ENCODE assay signal across 14 cellular contexts in the genomic region with DNA sequence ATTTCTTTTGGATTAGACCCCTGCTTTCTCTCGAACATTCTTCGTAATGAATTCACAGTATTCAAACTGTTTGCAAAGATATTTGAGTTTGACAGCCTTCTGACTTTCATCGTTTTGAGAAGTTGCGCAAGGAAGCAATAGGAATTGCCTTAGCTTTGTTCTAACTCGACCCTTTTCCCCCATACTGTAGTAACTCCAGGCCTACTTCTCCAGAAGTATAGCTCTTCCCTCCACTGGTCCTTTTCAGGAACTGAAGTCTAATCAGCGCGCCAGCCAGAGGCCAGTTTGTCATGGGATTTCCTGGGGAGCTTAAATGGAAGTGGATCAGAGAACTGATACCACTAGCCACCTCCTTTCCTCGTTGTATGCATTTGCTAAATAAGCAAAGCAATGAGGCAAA. TPM values are rescaled to one million over a fixed set of nuclear protein-coding genes. Genes with fewer than 3 reads are reported as not detected.
A peak's percentile ranks its signal among the peaks of the same experiment; 100 is the strongest.
DNase-seq lines count a peak whose midpoint lies in the region; ATAC-seq and TF ChIP-seq lines count a peak whose summit lies in the region.
"Had no signal": no experiment of that assay in that cellular context is flagged by ENCODE, and none has a peak within 500 bp of the region (broad histone marks: within the 10 kb centered on the region; RNA-seq: fewer than 3 reads in every experiment).

No MANE protein-coding gene starts in this region.

- peak overlapping the region; percentile 62 for H3K27ac Mint-ChIP-seq in activated T-cell treated with anti-CD3 and anti-CD28 coated beads, Interleukin-2, amount 50 U/mL, for 24 hours
- H3K27ac Mint-ChIP-seq in WTC11 = peak overlapping the region; percentile 16; the same call in 1 of the 2 replicates

- no peak for TF ChIP-seq EP300 in sigmoid colon (IDR thresholded peaks at IDR 0.05)

- no peaks in the 10 kb centered on the region for H3K27me3 Mint-ChIP-seq in activated T-cell treated with anti-CD3 and anti-CD28 coated beads, Interleukin-2, amount 50 U/mL, for 24 hours
- H3K27me3 Mint-ChIP-seq in WTC11 (ENCODE audit: low read depth) = no peaks in the 10 kb centered on the region

- TF ChIP-seq POLR2A in sigmoid colon (IDR thresholded peaks at IDR 0.05) = no peak

- POLR2A ChIA-PET in WTC11 (lab: Charles Lee) = no interaction called here

- H3K4me3 ChIP-seq in left ventricle myocardium inferior (no peak overlapping the region), sigmoid colon (no peak overlapping the region)
- H3K4me3 ChIP-seq: adrenal gland, SJSA1 had no signal

- intact Hi-C loops in left ventricle myocardium inferior (cut with micrococcal nuclease) (no loop called here), sigmoid colon (cut with DNase I) (loop anchor here (5.0 kb wide), 1 partner anchor 49 kb away; a partner anchor contains a TSS)

- H3K4me1 ChIP-seq in left ventricle myocardium inferior = peaks cover 11% of the 10 kb centered on the region
- H3K4me1 ChIP-seq in sigmoid colon = peaks cover 0 to 35% (median 23%) of the 10 kb centered on the region in 4 donors
- H3K4me1 ChIP-seq: adrenal gland, SJSA1 had no signal

- TF ChIP-seq CTCF in WTC11 (IDR thresholded peaks at IDR 0.05) (no peak), left ventricle myocardium inferior (IDR thresholded peaks at IDR 0.05; ENCODE audit: borderline replicate concordance) (no peak), sigmoid colon (IDR thresholded peaks at IDR 0.05) (no peak)

- H3K27me3 ChIP-seq in left ventricle myocardium inferior (ENCODE audit: low read depth) = no peaks in the 10 kb centered on the region
- H3K27me3 ChIP-seq in sigmoid colon = no peaks in the 10 kb centered on the region
- H3K27me3 ChIP-seq: adrenal gland, neutrophil, SJSA1 had no signal

- peaks cover under 1% of the 10 kb centered on the region for H3K9me3 Mint-ChIP-seq in activated T-cell treated with anti-CD3 and anti-CD28 coated beads, Interleukin-2, amount 50 U/mL, for 24 hours
- H3K9me3 Mint-ChIP-seq in WTC11 = peaks cover 6% of the 10 kb centered on the region; the same call in 1 of the 2 replicates

- H3K9me3 ChIP-seq in left ventricle myocardium inferior (replicated peaks) = peaks cover 4% of the 10 kb centered on the region
- H3K9me3 ChIP-seq in sigmoid colon = no peaks in the 10 kb centered on the region
- H3K9me3 ChIP-seq: adrenal gland, neutrophil, SJSA1 had no signal

- ATAC-seq in WTC11 = no peak
- ATAC-seq: stimulated activated naive CD8-positive, alpha-beta T cell treated with anti-CD3 and anti-CD28 coated beads, Interleukin-15, Interleukin-2, amounts not matched to agents 100 U/mL and 50 U/mL, for 24 hours had no signal

- H3K36me3 ChIP-seq in left ventricle myocardium inferior = peaks cover 40% of the 10 kb centered on the region
- H3K36me3 ChIP-seq in sigmoid colon = peaks cover 7 to 24% (median 16%) of the 10 kb centered on the region in 4 donors

- H3K27ac ChIP-seq in left ventricle myocardium inferior (replicated peaks) (peak overlapping the region; percentile 42), sigmoid colon (peak overlapping the region; percentile 41 to 85 (median 78))
- H3K27ac ChIP-seq: neutrophil, SJSA1, VCaP had no signal

- H3K36me3 Mint-ChIP-seq in activated T-cell treated with anti-CD3 and anti-CD28 coated beads, Interleukin-2, amount 50 U/mL, for 24 hours (ENCODE audit: low read depth) = peaks cover 90% of the 10 kb centered on the region
- H3K36me3 Mint-ChIP-seq in WTC11 = peaks cover 60% of the 10 kb centered on the region

- H3K4me3 Mint-ChIP-seq in activated T-cell treated with anti-CD3 and anti-CD28 coated beads, Interleukin-2, amount 50 U/mL, for 24 hours = no peak overlapping the region
- H3K4me3 Mint-ChIP-seq in WTC11 = no peak overlapping the region

- WGBS in sigmoid colon, 2 donors = 79 to 84% methylated on average over 8 of the region's 8 CpGs

- DNase-seq in activated T-cell treated with anti-CD3 and anti-CD28 coated beads, Interleukin-2, amount 50 U/mL, for 24 hours = no peak
- DNase-seq in activated T-cell treated with anti-CD3 and anti-CD28 coated beads for 4 hours (no peak), WTC11 (ENCODE audit: low spot score) (no peak), left ventricle myocardium inferior (no peak), sigmoid colon (no peak), ureter (ENCODE audit: low spot score) (no peak), NCI-H82 treated with DMSO at 0.1 percent for 48 hours (lab: John Stamatoyannopoulos, UW; ENCODE audit: unreplicated experiment) (no peak), NCI-H146 (lab: John Stamatoyannopoulos, UW) (no peak)
- DNase-seq: MM.1S; stimulated activated naive CD8-positive, alpha-beta T cell treated with anti-CD3 and anti-CD28 coated beads, Interleukin-15, Interleukin-2, amounts not matched to agents 100 U/mL and 50 U/mL, for 24 hours had no signal

- CTCF ChIA-PET in WTC11 (lab: Charles Lee) = interaction anchor here (2.1 kb wide), 1 partner anchor 1158 kb away, joined by 4 read pairs; no protein-coding TSS in a partner anchor

- peaks cover 16% of the 10 kb centered on the region for H3K4me1 Mint-ChIP-seq in activated T-cell treated with anti-CD3 and anti-CD28 coated beads, Interleukin-2, amount 50 U/mL, for 24 hours (ENCODE audit: low read depth)
- no peaks in the 10 kb centered on the region for H3K4me1 Mint-ChIP-seq in WTC11

TF ChIP-seq in WTC11, 78 proteins besides CTCF, POLR2A, EP300 and RAD21:
- TF ChIP-seq SOX15 (CRISPR knock-in tag; IDR thresholded peaks at IDR 0.05) = no peak
- TF ChIP-seq NFATC4 (CRISPR knock-in tag; IDR thresholded peaks at IDR 0.05) = no peak

RNA-seq across cellular contexts. Expression of a gene that starts 28.0 kb away (rescaled TPM):
- total RNA-seq in WTC11 (2021) (25.4 to 40.9 TPM (median 29.1 TPM) in 3 replicates), left ventricle myocardium inferior (6.8 TPM), sigmoid colon (10 to 100 TPM; 20.3 to 32.3 (median 24.4) TPM), ureter (50.1 TPM)
- polyA plus RNA-seq in sigmoid colon = 10 to 100 TPM; 14.6 to 22.7 (median 21.0) TPM

RNA-seq across cellular contexts. Expression of a gene that starts 49.3 kb away (rescaled TPM):
- total RNA-seq in WTC11 (2021) = 62.2 to 73.5 TPM (median 68.0 TPM) in 3 replicates
- 38.4 TPM for total RNA-seq in left ventricle myocardium inferior
- 10 to 100 TPM; 39.3 to 68.7 (median 49.4) TPM for total RNA-seq in sigmoid colon
- polyA plus RNA-seq in sigmoid colon = 10 to 100 TPM; 10.6 to 25.6 (median 11.4) TPM
- 87.9 TPM for total RNA-seq in ureter
